16 cellular contexts compared by ENCODE assay signal in the genomic region with DNA sequence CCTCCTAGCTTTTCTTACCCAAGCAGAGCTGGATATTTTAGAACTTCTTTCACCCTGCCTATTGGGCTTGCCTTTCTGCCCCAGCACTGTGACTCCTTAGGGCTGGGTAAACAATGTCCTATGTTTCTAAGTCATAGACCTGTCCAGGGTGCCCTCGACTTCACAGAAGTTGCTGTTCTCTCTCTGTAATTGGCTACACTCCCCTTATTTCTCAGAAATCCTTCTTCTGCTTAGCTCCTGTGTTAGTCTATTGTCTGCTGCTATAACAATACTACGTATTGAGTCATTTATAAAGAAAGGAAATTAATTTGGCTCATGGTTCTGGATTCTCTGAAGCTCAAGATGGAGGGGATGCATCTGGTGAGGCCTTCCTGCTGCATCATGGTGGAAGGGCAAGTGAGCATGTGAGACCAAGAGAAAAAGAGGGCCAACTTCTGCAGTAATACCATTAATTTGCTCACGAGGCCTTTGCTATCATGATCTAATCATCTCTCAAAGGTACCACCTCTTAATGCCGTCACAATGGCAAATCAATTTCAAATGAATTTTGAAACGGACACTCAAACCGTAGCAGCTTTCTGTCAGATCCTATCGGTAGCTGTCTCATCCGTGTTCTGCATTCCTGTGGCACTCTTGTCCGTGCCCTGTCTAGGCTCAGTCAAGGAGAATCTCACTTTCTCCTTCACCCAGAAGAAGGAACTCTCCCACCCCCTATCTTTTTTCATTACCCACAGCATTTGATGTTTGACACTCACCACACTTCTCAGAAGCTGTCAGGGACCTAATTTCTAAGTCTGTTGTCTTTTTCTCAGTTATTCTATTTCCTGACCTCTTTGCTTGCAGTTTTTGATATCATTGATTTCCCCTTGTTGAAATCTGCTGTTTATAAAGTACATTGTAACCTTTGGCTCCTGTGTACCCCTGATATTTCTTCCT. TPM values are rescaled to one million over a fixed set of nuclear protein-coding genes. Genes with fewer than 3 reads are reported as not detected.
A peak's percentile ranks its signal among the peaks of the same experiment; 100 is the strongest.
DNase-seq lines count a peak whose midpoint lies in the region; ATAC-seq and TF ChIP-seq lines count a peak whose summit lies in the region.
"Had no signal": no experiment of that assay in that cellular context is flagged by ENCODE, and none has a peak within 500 bp of the region (broad histone marks: within the 10 kb centered on the region; RNA-seq: fewer than 3 reads in every experiment).

No MANE protein-coding gene starts in this region.

- intact Hi-C loops in CD8-positive, alpha-beta T cell (cut with DNase I, micrococcal nuclease): loop anchor here in 1 of 2 experiments (5.0 kb wide), 1 partner anchor 212 kb away; no protein-coding TSS in a partner anchor
- intact Hi-C loops in A673 (cut with micrococcal nuclease; ENCODE audit: unreplicated experiment): loop anchor here (10.0 kb wide), 2 partner anchors 199 to 1239 kb away; no protein-coding TSS in a partner anchor
- intact Hi-C loops in Right ventricle myocardium inferior (cut with DNase I): loop anchor here (5.0 kb wide), 1 partner anchor 102 kb away; the partner anchor contains the start of gene P2RY13

- POLR2A ChIA-PET in CD8-positive, alpha-beta T cell (lab: Charles Lee): interaction anchor here (0.6 to 1.3 kb wide), 2 partner anchors 25 to 93 kb away, joined by 3 to 4 read pairs; no protein-coding TSS in a partner anchor
- POLR2A ChIA-PET in A673 (lab: Charles Lee; ENCODE audit: low non-redundant PET): no interaction called here

- peaks cover 2% of the 10 kb centered on the region for H3K9me3 Mint-ChIP-seq in CD8-positive, alpha-beta T cell
- H3K9me3 Mint-ChIP-seq in nephron progenitor cell: peaks cover 26% of the 10 kb centered on the region

- peaks cover 16% of the 10 kb centered on the region for H3K4me1 ChIP-seq in CD8-positive, alpha-beta T cell (ENCODE audit: insufficient read depth, low read length)
- no peaks in the 10 kb centered on the region for H3K4me1 ChIP-seq in A673 (ENCODE audit: insufficient read depth, low read length, poor library complexity, severe bottlenecking)
- H3K4me1 ChIP-seq: HAP-1 had no signal

- H3K27ac Mint-ChIP-seq in CD8-positive, alpha-beta T cell: peak overlapping the region; percentile 79
- H3K27ac Mint-ChIP-seq in T-helper 17 cell (peak overlapping the region; percentile 92), nephron progenitor cell (peak overlapping the region; percentile 19)

- no peak overlapping the region for H3K4me3 Mint-ChIP-seq in CD8-positive, alpha-beta T cell
- peak overlapping the region; percentile 74 for H3K4me3 Mint-ChIP-seq in T-helper 17 cell
- no peak overlapping the region for H3K4me3 Mint-ChIP-seq in nephron progenitor cell

- no peaks in the 10 kb centered on the region for H3K27me3 Mint-ChIP-seq in CD8-positive, alpha-beta T cell (ENCODE audit: low read depth)
- no peaks in the 10 kb centered on the region for H3K27me3 Mint-ChIP-seq in T-helper 17 cell
- H3K27me3 Mint-ChIP-seq in nephron progenitor cell (ENCODE audit: low read depth, poor library complexity): peaks cover 7% of the 10 kb centered on the region

- H3K4me3 ChIP-seq in CD8-positive, alpha-beta T cell (ENCODE audit: low read depth, low read length): no peak overlapping the region
- H3K4me3 ChIP-seq in brain microvascular endothelial cell (ENCODE audit: low read depth, low read length) (no peak overlapping the region), A673 (ENCODE audit: low read depth, low read length, poor library complexity, severe bottlenecking) (no peak overlapping the region)
- H3K4me3 ChIP-seq: BLaER1, HAP-1 had no signal

- no peaks in the 10 kb centered on the region for H3K27me3 ChIP-seq in CD8-positive, alpha-beta T cell (ENCODE audit: insufficient read depth, low read length)
- no peaks in the 10 kb centered on the region for H3K27me3 ChIP-seq in brain microvascular endothelial cell (replicated peaks)
- H3K27me3 ChIP-seq in A673 (replicated peaks; ENCODE audit: insufficient read depth, low read depth, low read length, poor library complexity): no peaks in the 10 kb centered on the region
- H3K27me3 ChIP-seq: BLaER1 had no signal

- no peak overlapping the region for H3K27ac ChIP-seq in CD8-positive, alpha-beta T cell (ENCODE audit: low read depth, low read length)
- H3K27ac ChIP-seq in brain microvascular endothelial cell (peak overlapping the region; percentile 95), A673 (ENCODE audit: low read depth, low read length, poor library complexity, severe bottlenecking) (no peak overlapping the region)
- H3K27ac ChIP-seq: BLaER1 had no signal

- CTCF ChIA-PET in CD8-positive, alpha-beta T cell (lab: Charles Lee): interaction anchor here (0.9 to 8.4 kb wide), 9 partner anchors 8 to 80 kb away, joined by 3 to 226 read pairs (median 4); partner anchors contain the start of gene P2RY14
- CTCF ChIA-PET in A673 (lab: Charles Lee): interaction anchor here (0.6 kb wide), 1 partner anchor 632 kb away, joined by 3 read pairs; no protein-coding TSS in a partner anchor

- BruUV-seq in A673 (replicated peaks; lab: Mats Ljungman, UMichigan): no TSS peak

- no peak for DNase-seq in CD8-positive, alpha-beta T cell
- DNase-seq in T-helper 17 cell (no peak), brain microvascular endothelial cell (no peak), nephron progenitor cell (no peak), kidney glomerular epithelial cell (lab: John Stamatoyannopoulos, UW) (no peak), A673 (ENCODE audit: low spot score) (no peak), NCI-H2029 (lab: John Stamatoyannopoulos, UW) (no peak), Right ventricle myocardium inferior (ENCODE audit: missing footprints) (no peak)
- DNase-seq: activated CD4-positive, CD25-positive, alpha-beta regulatory T cell; DND-41; hypothalamus; Kasumi-1; NCI-H82 had no signal

- in situ Hi-C loops in brain microvascular endothelial cell (cut with HindIII; ENCODE audit: low pct_ligation_motif_present, low sequenced_read_pairs): no loop called here

- peaks cover 38% of the 10 kb centered on the region for H3K4me1 Mint-ChIP-seq in CD8-positive, alpha-beta T cell (ENCODE audit: low read depth)
- H3K4me1 Mint-ChIP-seq in T-helper 17 cell: peaks cover 35% of the 10 kb centered on the region
- H3K4me1 Mint-ChIP-seq in nephron progenitor cell: peaks cover 44% of the 10 kb centered on the region

- H3K9me3 ChIP-seq in CD8-positive, alpha-beta T cell (ENCODE audit: low read length): no peaks in the 10 kb centered on the region
- H3K9me3 ChIP-seq in T-helper 17 cell (ENCODE audit: control insufficient read depth, low read length, poor library complexity, severe bottlenecking) (peaks cover 3% of the 10 kb centered on the region), A673 (ENCODE audit: low read depth, low read length, poor library complexity, severe bottlenecking) (no peaks in the 10 kb centered on the region)
- H3K9me3 ChIP-seq: HAP-1 had no signal

- no peaks in the 10 kb centered on the region for H3K36me3 Mint-ChIP-seq in CD8-positive, alpha-beta T cell
- peaks cover 3% of the 10 kb centered on the region for H3K36me3 Mint-ChIP-seq in T-helper 17 cell (ENCODE audit: low read depth)
- H3K36me3 Mint-ChIP-seq in nephron progenitor cell (ENCODE audit: low read depth): peaks cover 31% of the 10 kb centered on the region

- H3K36me3 ChIP-seq in CD8-positive, alpha-beta T cell (ENCODE audit: insufficient read depth, low read length): no peaks in the 10 kb centered on the region
- no peaks in the 10 kb centered on the region for H3K36me3 ChIP-seq in brain microvascular endothelial cell (replicated peaks)
- H3K36me3 ChIP-seq in A673 (ENCODE audit: insufficient read depth, low read length, poor library complexity, severe bottlenecking): no peaks in the 10 kb centered on the region
- H3K36me3 ChIP-seq: HAP-1 had no signal

- TF ChIP-seq CTCF in CD8-positive, alpha-beta T cell (IDR thresholded peaks at IDR 0.05): no peak
- TF ChIP-seq CTCF in brain microvascular endothelial cell (IDR thresholded peaks at IDR 0.05; ENCODE audit: low read depth, low read length, missing control alignments): no peak
- TF ChIP-seq CTCF in nephron progenitor cell (IDR thresholded peaks at IDR 0.05): no peak
- TF ChIP-seq CTCF in A673 (conservative IDR thresholded peaks at IDR 0.05; ENCODE audit: low read depth, low read length): no peak

- peak; percentile 12 for ATAC-seq in CD8-positive, alpha-beta T cell
- peak; percentile 65 for ATAC-seq in T-helper 17 cell
- no peak for ATAC-seq in Right ventricle myocardium inferior

RNA-seq across cellular contexts. Expression of gene GPR171, which starts 22.3 kb away (rescaled TPM):
- 10 to 100 TPM; 11.5 to 13.4 TPM for total RNA-seq in CD8-positive, alpha-beta T cell
- total RNA-seq in T-helper 17 cell: 10 to 100 TPM; 20.7 to 33.8 TPM
- not detected in 2 replicates for total RNA-seq in A673 (2021)
- total RNA-seq in Right ventricle myocardium inferior: 0.24 TPM
- total RNA-seq: fibroblast of lung had no signal

RNA-seq across cellular contexts. Expression of gene P2RY14, which starts 53.0 kb away (rescaled TPM):
- 1 to 10 TPM in 1 of 2 experiments, under 1 TPM in 1; 0.47 to 1.3 TPM for total RNA-seq in CD8-positive, alpha-beta T cell
- total RNA-seq in T-helper 17 cell: under 1 TPM; 0.26 to 0.90 TPM
- total RNA-seq in A673 (2021): not detected in 2 replicates
- total RNA-seq in Right ventricle myocardium inferior: 3.9 TPM
- total RNA-seq: fibroblast of lung had no signal

Comparison
In these comparisons a context has a peak if more than half of its experiments do, and no peak if none do; other contexts are left out.
1. H3K27ac Mint-ChIP-seq: peak in every context shown above with its lines; median percentile 92 in T-helper 17 cell; 79 in CD8-positive, alpha-beta T cell; 19 in nephron progenitor cell.
2. RNA of gene GPR171, which starts 22.3 kb away (total RNA-seq): 20.7 to 33.8 TPM in T-helper 17 cell and 11.5 to 13.4 TPM in CD8-positive, alpha-beta T cell; 0.24 TPM in Right ventricle myocardium inferior (single experiment) and not detected in A673; every median in the first group is over 10 times any median in the second.